27 cellular contexts compared by ENCODE assay signal in genomic region chr16:86316967-86317616, GRCh38.
A peak's percentile ranks its signal among the peaks of the same experiment; 100 is the strongest.
DNase-seq lines count a peak whose midpoint lies in the region; ATAC-seq and FAIRE-seq lines count a peak whose summit lies in the region.
"Had no signal": no experiment of that assay in that cellular context is flagged by ENCODE, and none has a peak within 500 bp of the region (broad histone marks: within the 10 kb centered on the region; RNA-seq: fewer than 3 reads in every experiment).

No MANE protein-coding gene starts in this region.

- H3K4me3 ChIP-seq in mesenchymal stem cell (ENCODE audit: insufficient read depth in 1 of 2, low read depth in 1 of 2, low read length in 2 of 2) = no peak overlapping the region
- H3K4me3 ChIP-seq: gastrocnemius medialis, hepatocyte, lower lobe of right lung, mucosa of descending colon, SK-N-MC, uterus had no signal

- H3K9me3 ChIP-seq in mesenchymal stem cell (ENCODE audit: control insufficient read depth, low read length) = no peaks in the 10 kb centered on the region
- H3K9me3 ChIP-seq: BE2C, gastrocnemius medialis, lower lobe of right lung, mucosa of descending colon, uterus had no signal

- no peak overlapping the region for H2BK15ac ChIP-seq in mesenchymal stem cell (ENCODE audit: low read depth, poor library complexity, severe bottlenecking)

- no peak overlapping the region for H4K91ac ChIP-seq in mesenchymal stem cell (ENCODE audit: low read length)

- no peak overlapping the region for H3K23ac ChIP-seq in mesenchymal stem cell (ENCODE audit: low read length in 2 of 2)

- no peaks in the 10 kb centered on the region for H3K36me3 Mint-ChIP-seq in activated naive CD4-positive, alpha-beta T cell treated with anti-CD3 and anti-CD28 coated beads, Interleukin-2, amount 50 U/mL, for 72 hours
- no peaks in the 10 kb centered on the region for H3K36me3 Mint-ChIP-seq in stimulated activated naive B cell treated with anti-CD40 and anti-IgM and Interleukin-4, amounts not matched to agents 10 μg/mL and 1 μg/mL and 100 μg/mL, for 72 hours

- no peak overlapping the region for H2BK12ac ChIP-seq in mesenchymal stem cell (ENCODE audit: low read length in 2 of 2)

- H2BK5ac ChIP-seq in mesenchymal stem cell (ENCODE audit: low read depth, low read length, poor library complexity, severe bottlenecking) = no peak overlapping the region

- H3K4me1 Mint-ChIP-seq in stimulated activated naive B cell treated with anti-CD40 and anti-IgM and Interleukin-4, amounts not matched to agents 10 μg/mL and 1 μg/mL and 100 μg/mL, for 72 hours = no peaks in the 10 kb centered on the region
- H3K4me1 Mint-ChIP-seq: nephron had no signal

- H3K27me3 ChIP-seq in mesenchymal stem cell (ENCODE audit: control insufficient read depth in 1 of 2, insufficient read depth in 1 of 2, low read length in 2 of 2) = peaks cover 0 to 59% of the 10 kb centered on the region in 2 experiments

- H2AFZ ChIP-seq in mesenchymal stem cell (ENCODE audit: low read depth, low read length) = peak overlapping the region; percentile 54
- H2AFZ ChIP-seq: hepatocyte had no signal

- no peaks in the 10 kb centered on the region for H3K36me3 ChIP-seq in mesenchymal stem cell (ENCODE audit: control insufficient read depth in 1 of 2, insufficient read depth in 2 of 2, low read depth in 1 of 2, low read length in 2 of 2)
- H3K36me3 ChIP-seq: BE2C, gastrocnemius medialis, lower lobe of right lung, uterus had no signal

- no peak overlapping the region for H3K4me2 ChIP-seq in mesenchymal stem cell (ENCODE audit: low read length, poor library complexity, severe bottlenecking)
- H3K4me2 ChIP-seq: hepatocyte had no signal

- no peaks in the 10 kb centered on the region for H3K79me1 ChIP-seq in mesenchymal stem cell (replicated peaks; ENCODE audit: low read length, poor library complexity, severe bottlenecking)

- peak; percentile 83 for FAIRE-seq in TTC549 (lab: Jason Lieb, UNC)
- FAIRE-seq: endothelial cell of umbilical vein, GM18507, H54, HTR-8/SVneo, small intestine had no signal

- no peak overlapping the region for H3K27ac ChIP-seq in mesenchymal stem cell (ENCODE audit: low read length, poor library complexity, severe bottlenecking)
- H3K27ac ChIP-seq: gastrocnemius medialis, hepatocyte, lower lobe of right lung, SK-N-MC, uterus had no signal

- H3K14ac ChIP-seq in mesenchymal stem cell (ENCODE audit: low read length in 2 of 2) = no peak overlapping the region

- peaks cover 14 to 24% of the 10 kb centered on the region in 2 donors for H3K27me3 Mint-ChIP-seq in stimulated activated naive B cell treated with anti-CD40 and anti-IgM and Interleukin-4, amounts not matched to agents 10 μg/mL and 1 μg/mL and 100 μg/mL, for 72 hours

- no peak overlapping the region for H3K4ac ChIP-seq in mesenchymal stem cell (ENCODE audit: low read depth in 1 of 2, low read length in 2 of 2)

- peak; percentile 33 to 42 for ATAC-seq in activated naive CD4-positive, alpha-beta T cell treated with anti-CD3 and anti-CD28 coated beads, Interleukin-2, amount 50 U/mL, for 72 hours
- peak; percentile 16 to 37 for ATAC-seq in stimulated activated naive B cell treated with anti-CD40 and anti-IgM and Interleukin-4, amounts not matched to agents 10 μg/mL and 1 μg/mL and 100 μg/mL, for 72 hours (replicated peaks)
- ATAC-seq in HG02870 (IDR thresholded peaks at IDR 0.05; ENCODE audit: unreplicated experiment) (no peak), GM21825 (IDR thresholded peaks at IDR 0.05; ENCODE audit: unreplicated experiment) (no peak)
- ATAC-seq: gastrocnemius medialis, mucosa of descending colon, PC-3 had no signal

- no peaks in the 10 kb centered on the region for H3K4me1 ChIP-seq in mesenchymal stem cell (ENCODE audit: control insufficient read depth, insufficient read depth, low read depth, low read length)
- H3K4me1 ChIP-seq: gastrocnemius medialis, lower lobe of right lung, uterus had no signal

- H2BK120ac ChIP-seq in mesenchymal stem cell (ENCODE audit: low read depth, low read length) = no peak overlapping the region

- H3K18ac ChIP-seq in mesenchymal stem cell (ENCODE audit: low read depth in 1 of 2, low read length in 2 of 2) = peak overlapping the region in 1 of 2 experiments; percentile 37

- H3K9me3 Mint-ChIP-seq in activated naive CD4-positive, alpha-beta T cell treated with anti-CD3 and anti-CD28 coated beads, Interleukin-2, amount 50 U/mL, for 72 hours = no peaks in the 10 kb centered on the region
- H3K9me3 Mint-ChIP-seq in stimulated activated naive B cell treated with anti-CD40 and anti-IgM and Interleukin-4, amounts not matched to agents 10 μg/mL and 1 μg/mL and 100 μg/mL, for 72 hours = no peaks in the 10 kb centered on the region
- H3K9me3 Mint-ChIP-seq: stimulated activated naive CD8-positive, alpha-beta T cell treated with anti-CD3 and anti-CD28 coated beads, Interleukin-15, Interleukin-2, amounts not matched to agents 100 ng/mL and 50 ng/mL, for 24 hours had no signal

- WGBS in mesenchymal stem cell = 90% methylated on average over 11 of the region's 12 CpGs

- H2AK5ac ChIP-seq in mesenchymal stem cell (ENCODE audit: low read length, severe bottlenecking) = no peak overlapping the region

- H3K4me3 Mint-ChIP-seq in stimulated activated naive B cell treated with anti-CD40 and anti-IgM and Interleukin-4, amounts not matched to agents 10 μg/mL and 1 μg/mL and 100 μg/mL, for 72 hours = no peak overlapping the region
- H3K4me3 Mint-ChIP-seq: nephron; stimulated activated naive CD8-positive, alpha-beta T cell treated with anti-CD3 and anti-CD28 coated beads, Interleukin-15, Interleukin-2, amounts not matched to agents 100 ng/mL and 50 ng/mL, for 24 hours had no signal

- H3K27ac Mint-ChIP-seq in activated naive CD4-positive, alpha-beta T cell treated with anti-CD3 and anti-CD28 coated beads, Interleukin-2, amount 50 U/mL, for 72 hours = no peak overlapping the region
- no peak overlapping the region for H3K27ac Mint-ChIP-seq in stimulated activated naive B cell treated with anti-CD40 and anti-IgM and Interleukin-4, amounts not matched to agents 10 μg/mL and 1 μg/mL and 100 μg/mL, for 72 hours
- H3K27ac Mint-ChIP-seq: nephron; stimulated activated naive CD8-positive, alpha-beta T cell treated with anti-CD3 and anti-CD28 coated beads, Interleukin-15, Interleukin-2, amounts not matched to agents 100 ng/mL and 50 ng/mL, for 24 hours had no signal

- no peak for DNase-seq in activated naive CD4-positive, alpha-beta T cell treated with anti-CD3 and anti-CD28 coated beads, Interleukin-2, amount 50 U/mL, for 72 hours (ENCODE audit: low spot score in 2 of 2)
- no peak for DNase-seq in activated naive CD4-positive, alpha-beta T cell treated with Interleukin-2 at 50 U/mL for 16 hours
- DNase-seq in mesenchymal stem cell = no peak
- DNase-seq in stimulated activated naive B cell treated with anti-CD40 and anti-IgM and Interleukin-4, amounts not matched to agents 10 μg/mL and 1 μg/mL and 100 μg/mL, for 72 hours = no peak
- DNase-seq: BE2C, EL, gastrocnemius medialis, lower lobe of right lung, MM.1S, mucosa of descending colon, NCI-H1417, NCI-H2029, NCI-H524, PC-3, small intestine, uterus had no signal

- H4K8ac ChIP-seq in mesenchymal stem cell (ENCODE audit: low read length) = peak overlapping the region; percentile 91

- H3K9ac ChIP-seq in mesenchymal stem cell (ENCODE audit: low read length) = no peak overlapping the region

Comparison
In these comparisons a context has a peak if more than half of its experiments do, and no peak if none do; other contexts are left out.
1. ATAC-seq: peak in activated naive CD4-positive, alpha-beta T cell treated with anti-CD3 and anti-CD28 coated beads, Interleukin-2, amount 50 U/mL, for 72 hours (2 of 2) and stimulated activated naive B cell treated with anti-CD40 and anti-IgM and Interleukin-4, amounts not matched to agents 10 μg/mL and 1 μg/mL and 100 μg/mL, for 72 hours (2 of 2); none in HG02870 (single experiment) and GM21825 (single experiment).